Comparison of ENCODE assay signal across 22 cellular contexts in genomic region chr16:58815188-58815888, GRCh38.
DNase-seq lines count a peak whose midpoint lies in the region; ATAC-seq and TF ChIP-seq lines count a peak whose summit lies in the region.
"Had no signal": no experiment of that assay in that cellular context is flagged by ENCODE, and none has a peak within 500 bp of the region (broad histone marks: within the 10 kb centered on the region; RNA-seq: fewer than 3 reads in every experiment).

No MANE protein-coding gene starts in this region.

- no peak overlapping the region for H3K27ac ChIP-seq in GM23248
- H3K27ac ChIP-seq in colonic mucosa: no peak overlapping the region
- H3K27ac ChIP-seq: ascending aorta, left lung, stomach, tibial nerve had no signal

- no peaks in the 10 kb centered on the region for H3K27me3 Mint-ChIP-seq in neural crest cell (ENCODE audit: low read depth)
- H3K27me3 Mint-ChIP-seq in activated naive CD4-positive, alpha-beta T cell treated with anti-CD3 and anti-CD28 coated beads for 36 hours (ENCODE audit: low read depth): peaks cover 7% of the 10 kb centered on the region

- H3K27ac Mint-ChIP-seq in neural crest cell (ENCODE audit: unreplicated experiment): no peak overlapping the region
- no peak overlapping the region for H3K27ac Mint-ChIP-seq in activated naive CD4-positive, alpha-beta T cell treated with anti-CD3 and anti-CD28 coated beads for 36 hours
- H3K27ac Mint-ChIP-seq: activated B cell treated with CpG ODN at 0.5 μM for 24 hours; activated naive CD8-positive, alpha-beta T cell treated with anti-CD3 and anti-CD28 coated beads for 36 hours; CD4-positive, alpha-beta T cell had no signal

- H3K4me3 Mint-ChIP-seq in neural crest cell: peak overlapping the region; percentile 0
- H3K4me3 Mint-ChIP-seq in activated naive CD4-positive, alpha-beta T cell treated with anti-CD3 and anti-CD28 coated beads for 36 hours: no peak overlapping the region
- H3K4me3 Mint-ChIP-seq: activated B cell treated with CpG ODN at 0.5 μM for 24 hours; activated naive CD8-positive, alpha-beta T cell treated with anti-CD3 and anti-CD28 coated beads for 36 hours had no signal

- no peak for DNase-seq in GM23248
- peak; percentile 76 for DNase-seq in NCI-H82 (lab: John Stamatoyannopoulos, UW)
- no peak for DNase-seq in neural crest cell (ENCODE audit: low read depth, low spot score)
- DNase-seq in activated naive CD4-positive, alpha-beta T cell treated with anti-CD3 and anti-CD28 coated beads for 36 hours: no peak
- no peak for DNase-seq in NCI-H1105 (lab: John Stamatoyannopoulos, UW)
- DNase-seq in colonic mucosa: no peak
- DNase-seq: activated B cell treated with CpG ODN at 0.5 μM for 24 hours; activated CD4-positive, alpha-beta T cell treated with anti-CD3 and anti-CD28 coated beads, Interleukin-2, amount 50 U/mL, for 48 hours; activated CD8-positive, alpha-beta memory T cell treated with anti-CD3 and anti-CD28 coated beads, Interleukin-2, amount 50 U/mL, for 48 hours; activated naive CD8-positive, alpha-beta T cell treated with anti-CD3 and anti-CD28 coated beads for 36 hours; CD4-positive, alpha-beta T cell; GDM1; left lung; NCI-H1694 treated with DMSO at 0.1 percent for 48 hours; RPMI8226; stimulated activated CD8-positive, alpha-beta memory T cell treated with anti-CD3 and anti-CD28 coated beads, Interleukin-4, amount 100 ng/mL, for 48 hours; stomach; T-helper 9 cell had no signal

- H3K4me3 ChIP-seq in GM23248 (no peak overlapping the region), colonic mucosa (no peak overlapping the region)
- H3K4me3 ChIP-seq: left lung had no signal

- no peak for TF ChIP-seq CTCF in neural crest cell (conservative IDR thresholded peaks at IDR 0.05)
- no peak for TF ChIP-seq CTCF in colonic mucosa (IDR thresholded peaks at IDR 0.05)

- in situ Hi-C loops in GM23248 (cut with MboI): no loop called here

- ATAC-seq in esophagus mucosa: peak; percentile 77

- no peaks in the 10 kb centered on the region for H4K20me1 ChIP-seq in GM23248 (ENCODE audit: insufficient read depth)

- H3K9me3 Mint-ChIP-seq in neural crest cell: no peaks in the 10 kb centered on the region
- no peaks in the 10 kb centered on the region for H3K9me3 Mint-ChIP-seq in activated naive CD4-positive, alpha-beta T cell treated with anti-CD3 and anti-CD28 coated beads for 36 hours
- H3K9me3 Mint-ChIP-seq: activated B cell treated with CpG ODN at 0.5 μM for 24 hours; activated naive CD8-positive, alpha-beta T cell treated with anti-CD3 and anti-CD28 coated beads for 36 hours; CD4-positive, alpha-beta T cell; central memory CD8-positive, alpha-beta T cell had no signal

- H3K9me2 ChIP-seq in GM23248 (ENCODE audit: insufficient read depth): no peaks in the 10 kb centered on the region

- H3K9ac ChIP-seq in GM23248 (no peak overlapping the region), colonic mucosa (ENCODE audit: low read depth in 2 of 2, low read length in 2 of 2) (no peak overlapping the region)

- H3K27me3 ChIP-seq in GM23248 (replicated peaks; ENCODE audit: insufficient read depth) (no peaks in the 10 kb centered on the region), colonic mucosa (no peaks in the 10 kb centered on the region)
- H3K27me3 ChIP-seq: ascending aorta, left lung, stomach, tibial nerve had no signal

- intact Hi-C loops in activated naive CD4-positive, alpha-beta T cell treated with anti-CD3 and anti-CD28 coated beads for 36 hours (cut with micrococcal nuclease): no loop called here
- intact Hi-C loops in colonic mucosa (cut with DNase I): no loop called here

- peaks cover 16% of the 10 kb centered on the region for H3K4me1 Mint-ChIP-seq in neural crest cell
- H3K4me1 Mint-ChIP-seq in activated naive CD4-positive, alpha-beta T cell treated with anti-CD3 and anti-CD28 coated beads for 36 hours (ENCODE audit: low read depth): peaks cover 5% of the 10 kb centered on the region
- H3K4me1 Mint-ChIP-seq: central memory CD8-positive, alpha-beta T cell had no signal

- no peaks in the 10 kb centered on the region for H3K36me3 Mint-ChIP-seq in neural crest cell (ENCODE audit: low read depth)
- no peaks in the 10 kb centered on the region for H3K36me3 Mint-ChIP-seq in activated naive CD4-positive, alpha-beta T cell treated with anti-CD3 and anti-CD28 coated beads for 36 hours (ENCODE audit: low read depth)
- H3K36me3 Mint-ChIP-seq: activated naive CD8-positive, alpha-beta T cell treated with anti-CD3 and anti-CD28 coated beads for 36 hours had no signal

- no peaks in the 10 kb centered on the region for H3K36me3 ChIP-seq in GM23248 (ENCODE audit: low read depth)
- no peaks in the 10 kb centered on the region for H3K36me3 ChIP-seq in colonic mucosa
- H3K36me3 ChIP-seq: ascending aorta, left lung, stomach, tibial nerve had no signal

- no peaks in the 10 kb centered on the region for H3K79me2 ChIP-seq in GM23248 (ENCODE audit: insufficient read depth)

- no peaks in the 10 kb centered on the region for H3F3A ChIP-seq in GM23248 (ENCODE audit: insufficient read depth)

- no peak overlapping the region for H3K4me2 ChIP-seq in GM23248 (ENCODE audit: unreplicated experiment)

- H3K9me3 ChIP-seq in GM23248 (ENCODE audit: low read depth) (no peaks in the 10 kb centered on the region), colonic mucosa (no peaks in the 10 kb centered on the region)
- H3K9me3 ChIP-seq: ascending aorta, left lung, stomach, tibial nerve had no signal

- WGBS in GM23248 (ENCODE audit: low coverage in 1 of 2, low lambda C conversion rate in 2 of 2, missing lambda C conversion rate in 2 of 2), 2 experiments: 57 to 58% methylated on average over 7 of the region's 7 CpGs

- H3K4me1 ChIP-seq in GM23248 (ENCODE audit: insufficient read depth): no peaks in the 10 kb centered on the region
- no peaks in the 10 kb centered on the region for H3K4me1 ChIP-seq in colonic mucosa
- H3K4me1 ChIP-seq: ascending aorta had no signal

- CTCF ChIA-PET in activated naive CD4-positive, alpha-beta T cell treated with anti-CD3 and anti-CD28 coated beads for 36 hours (lab: Charles Lee): interaction anchor here (0.6 to 1.6 kb wide), 10 partner anchors 9 to 787 kb away, joined by 3 to 4 read pairs (median 3); no protein-coding TSS in a partner anchor

- peak overlapping the region; percentile 79; the same call in 1 of the 2 replicates for H2AFZ ChIP-seq in GM23248
